In the genomic region with DNA sequence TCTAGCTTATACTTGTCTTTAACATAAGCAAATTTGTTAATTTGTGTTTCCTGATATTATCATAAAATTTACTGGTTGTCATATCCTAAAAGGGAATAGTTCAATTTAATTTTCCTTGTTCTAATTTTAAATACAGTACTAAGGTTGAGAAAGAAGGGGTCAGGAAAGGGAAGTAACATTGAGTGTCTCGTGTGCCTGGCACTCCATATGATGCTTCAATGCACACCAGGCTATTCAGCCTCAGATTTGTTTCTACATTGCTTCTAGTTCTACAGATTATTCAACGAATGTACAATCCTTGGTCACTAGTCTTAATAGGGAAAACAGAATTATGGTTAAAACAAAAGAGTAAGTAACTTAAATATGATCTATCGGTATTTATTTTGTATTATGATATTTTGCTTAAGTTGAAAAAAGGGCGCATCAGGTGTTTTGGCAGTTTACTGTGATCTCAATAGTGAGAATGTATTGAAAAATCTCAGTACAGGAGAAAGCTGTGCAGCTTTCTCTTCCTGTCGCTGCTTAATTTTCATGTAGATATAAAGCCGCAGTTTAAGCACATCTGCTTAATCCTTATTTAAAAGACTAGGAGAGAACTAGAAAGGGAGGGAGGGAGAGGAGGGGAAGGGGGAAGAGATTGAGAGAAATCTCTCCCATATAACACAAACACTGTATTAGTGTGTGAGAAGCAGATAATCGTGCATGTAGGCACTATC, we compare ENCODE assay signal across 12 cellular contexts. TPM values are rescaled to one million over a fixed set of nuclear protein-coding genes. Genes with fewer than 3 reads are reported as not detected.
DNase-seq lines count a peak whose midpoint lies in the region; ATAC-seq, FAIRE-seq and TF ChIP-seq lines count a peak whose summit lies in the region.
"Had no signal": no experiment of that assay in that cellular context is flagged by ENCODE, and none has a peak within 500 bp of the region (broad histone marks: within the 10 kb centered on the region; RNA-seq: fewer than 3 reads in every experiment).

No MANE protein-coding gene starts in this region.

- H3K4me3 Mint-ChIP-seq in memory B cell = peak overlapping the region; percentile 72
- H3K4me3 Mint-ChIP-seq in mesothelial cell of epicardium = no peak overlapping the region

- intact Hi-C loops in ovary (cut with DNase I) = no loop called here

- peaks cover 97% of the 10 kb centered on the region for H3K79me2 ChIP-seq in Loucy (ENCODE audit: insufficient read depth, low read length)

- peak overlapping the region; percentile 85 for H3K4me3 ChIP-seq in Loucy (ENCODE audit: low read length, poor library complexity, severe bottlenecking)
- H3K4me3 ChIP-seq in ovary = no peak overlapping the region
- H3K4me3 ChIP-seq: lung had no signal

- H2AFZ ChIP-seq in Loucy (ENCODE audit: low read length) = no peak overlapping the region

- H3K9ac ChIP-seq in Loucy (ENCODE audit: low read depth, low read length, poor library complexity, severe bottlenecking) = peak overlapping the region; percentile 97

- peaks cover 86% of the 10 kb centered on the region for H3K4me1 ChIP-seq in Loucy (ENCODE audit: insufficient read depth, low read length, poor library complexity, severe bottlenecking)
- H3K4me1 ChIP-seq in ovary (ENCODE audit: insufficient read depth) = no peaks in the 10 kb centered on the region

- DNase-seq in GM18507 (ENCODE audit: extremely low spot score, insufficient read length, low read depth) (no peak), memory B cell (ENCODE audit: low spot score in 2 of 2) (no peak), GM10248 (ENCODE audit: extremely low spot score) (no peak), occipital lobe (lab: John Stamatoyannopoulos, UW) (no peak), mesothelial cell of epicardium (ENCODE audit: low spot score in 2 of 2, unreplicated experiment in 2 of 2) (no peak), ovary (no peak)
- DNase-seq: activated CD4-positive, alpha-beta T cell treated with anti-CD3 and anti-CD28 coated beads, Interleukin-2, amount 50 U/mL, for 4 hours; NCI-H1105 treated with DMSO at 0.1 percent for 48 hours had no signal

- H3K27me3 Mint-ChIP-seq in memory B cell (no peaks in the 10 kb centered on the region), mesothelial cell of epicardium (ENCODE audit: low read depth) (no peaks in the 10 kb centered on the region)

- no peaks in the 10 kb centered on the region for H3K27me3 ChIP-seq in Loucy (ENCODE audit: insufficient read depth, low read length, poor library complexity, severe bottlenecking)
- no peaks in the 10 kb centered on the region for H3K27me3 ChIP-seq in ovary

- H3K4me1 Mint-ChIP-seq in memory B cell = peaks cover 46% of the 10 kb centered on the region
- H3K4me1 Mint-ChIP-seq in mesothelial cell of epicardium = peaks cover 13% of the 10 kb centered on the region

- H3K27ac Mint-ChIP-seq in memory B cell = peak overlapping the region; percentile 84
- H3K27ac Mint-ChIP-seq in mesothelial cell of epicardium = no peak overlapping the region

- no peak overlapping the region for H3K27ac ChIP-seq in ovary

- H3K9me3 ChIP-seq in Loucy (ENCODE audit: insufficient read depth, low read depth, low read length) (no peaks in the 10 kb centered on the region), ovary (no peaks in the 10 kb centered on the region)

- WGBS in ovary, 3 donors = 79 to 84% (median 80%) methylated on average over 7 of the region's 7 CpGs

- peaks cover 28% of the 10 kb centered on the region for H3K36me3 Mint-ChIP-seq in memory B cell
- no peaks in the 10 kb centered on the region for H3K36me3 Mint-ChIP-seq in mesothelial cell of epicardium

- H4K20me1 ChIP-seq in Loucy (ENCODE audit: insufficient read depth, low read length, poor library complexity, severe bottlenecking) = peaks cover 9% of the 10 kb centered on the region

- ATAC-seq in GM21723 (IDR thresholded peaks at IDR 0.05; ENCODE audit: unreplicated experiment) (peak; percentile 56), memory B cell (ENCODE audit: low read depth) (peak; percentile 85)

- no peak for TF ChIP-seq POLR2A in ovary (IDR thresholded peaks at IDR 0.05)

- H3K36me3 ChIP-seq in Loucy (ENCODE audit: insufficient read depth, low read length) (peaks cover 48% of the 10 kb centered on the region), ovary (no peaks in the 10 kb centered on the region)

- peak; percentile 85 for FAIRE-seq in GM18507 (lab: Jason Lieb, UNC)
- FAIRE-seq: endothelial cell of umbilical vein had no signal

- no peaks in the 10 kb centered on the region for H3K9me2 ChIP-seq in Loucy (replicated peaks; ENCODE audit: low read depth, low read length)

- TF ChIP-seq CTCF in Loucy (conservative IDR thresholded peaks at IDR 0.05; ENCODE audit: low read length) (no peak), GM10248 (IDR thresholded peaks at IDR 0.05; ENCODE audit: control extremely low read depth, extremely low read depth, low read depth, missing control alignments) (no peak), mesothelial cell of epicardium (IDR thresholded peaks at IDR 0.05; ENCODE audit: unreplicated experiment) (no peak), ovary (IDR thresholded peaks at IDR 0.05) (no peak)

- POLR2A ChIA-PET in GM10248 (lab: Yijun Ruan, JAX) = no interaction called here

- H3K4me2 ChIP-seq in Loucy (ENCODE audit: low read depth, low read length, poor library complexity, severe bottlenecking) = peak overlapping the region; percentile 95

- H3K9me3 Mint-ChIP-seq in memory B cell = peaks cover 3% of the 10 kb centered on the region
- H3K9me3 Mint-ChIP-seq in mesothelial cell of epicardium = peaks cover 7% of the 10 kb centered on the region

- CTCF ChIA-PET in GM10248 (lab: Yijun Ruan, JAX) = interaction anchor here (1.2 to 2.6 kb wide), 5 partner anchors 9 to 42 kb away, joined by 4 to 12 read pairs (median 7); no protein-coding TSS in a partner anchor

- peaks cover 21% of the 10 kb centered on the region; the same call in 1 of the 2 replicates for H3F3A ChIP-seq in Loucy (ENCODE audit: low read depth)

- TF ChIP-seq EP300 in ovary (IDR thresholded peaks at IDR 0.05) = no peak

RNA-seq across cellular contexts. Expression of a gene that starts 13.0 kb away (rescaled TPM):
- total RNA-seq in occipital lobe (4.5 TPM), mesothelial cell of epicardium (not detected in 3 replicates), ovary (10 to 100 TPM in 1 of 7 donors, 1 to 10 TPM in 6; 4.5 to 17.5 (median 6.9) TPM)
- polyA plus RNA-seq in ovary = 10 to 100 TPM in 1 of 2 donors, 1 to 10 TPM in 1; 1.9 to 16.4 TPM
- total RNA-seq: endothelial cell of umbilical vein had no signal
- polyA plus RNA-seq: endothelial cell of umbilical vein had no signal
